In the genomic region with DNA sequence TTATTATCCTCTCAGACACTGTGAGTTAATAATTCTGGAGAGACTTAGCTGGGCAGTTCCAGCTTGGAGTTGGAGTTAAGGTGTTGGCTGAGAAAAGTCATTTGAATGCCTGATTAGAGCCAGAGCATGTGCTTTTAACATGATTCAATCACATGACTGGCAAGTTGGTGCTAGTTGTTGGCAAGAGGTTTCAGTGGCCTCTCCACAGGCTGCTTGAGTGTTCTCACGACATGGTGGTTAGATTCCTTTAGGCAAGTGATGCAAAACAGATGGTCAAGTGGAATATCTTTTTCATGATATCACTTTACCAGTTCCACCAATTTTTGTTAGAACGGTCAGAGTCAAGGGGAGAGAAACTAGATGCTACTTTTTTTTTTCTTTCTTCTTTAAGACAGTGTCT, we compare ENCODE assay signal across 16 cellular contexts.
A peak's percentile ranks its signal among the peaks of the same experiment; 100 is the strongest.
DNase-seq lines count a peak whose midpoint lies in the region; ATAC-seq and TF ChIP-seq lines count a peak whose summit lies in the region.
"Had no signal": no experiment of that assay in that cellular context is flagged by ENCODE, and none has a peak within 500 bp of the region (broad histone marks: within the 10 kb centered on the region; RNA-seq: fewer than 3 reads in every experiment).

No MANE protein-coding gene starts in this region.

- H3K4me3 ChIP-seq in AG10803 (ENCODE audit: low read length) = no peak overlapping the region
- no peak overlapping the region for H3K4me3 ChIP-seq in left lung

- no peaks in the 10 kb centered on the region for H3K27me3 ChIP-seq in left lung

- H3K4me1 ChIP-seq in left lung = peaks cover 5 to 28% of the 10 kb centered on the region in 2 donors

- intact Hi-C loops in left lung (cut with DNase I) = no loop called here
- intact Hi-C loops in sciatic nerve (cut with DNase I) = no loop called here

- H3K36me3 ChIP-seq in left lung = no peaks in the 10 kb centered on the region

- peak overlapping the region in 1 of 2 donors; percentile 26 for H3K27ac ChIP-seq in left lung

- peak; percentile 100 for DNase-seq in AG10803 (ENCODE audit: low read depth)
- DNase-seq in M059J (ENCODE audit: low read depth) = peak; percentile 98
- peak; percentile 84 for DNase-seq in brain pericyte (ENCODE audit: low read depth, low spot score)
- peak in 1 of 2 donors; percentile 58 for DNase-seq in left lung
- no peak for DNase-seq in GF-D8 (lab: John Stamatoyannopoulos, UW)
- no peak for DNase-seq in sciatic nerve (ENCODE audit: low spot score)
- DNase-seq: activated CD4-positive, alpha-beta T cell treated with anti-CD3 and anti-CD28 coated beads, Interleukin-2, amount 50 U/mL, for 48 hours; activated gamma-delta T cell treated with Interleukin-2 at 50 U/mL for 16 hours; CD4-positive, CD25-positive, alpha-beta regulatory T cell; dermis blood vessel endothelial cell; midbrain; NCI-H1092 treated with DMSO at 0.1 percent for 48 hours; NK-92 treated with Interleukin-12 subunit alpha and Interleukin-12 subunit beta, amount 100 ng/mL, for 24 hours; retina had no signal

- ATAC-seq in left lung = peak; percentile 64
- no peak for ATAC-seq in esophagus mucosa
- ATAC-seq in sciatic nerve = no peak
- ATAC-seq in GM21619 (IDR thresholded peaks at IDR 0.05; ENCODE audit: unreplicated experiment) = no peak

- H3K9me3 ChIP-seq in left lung = no peaks in the 10 kb centered on the region

- TF ChIP-seq CTCF in AG10803 (conservative IDR thresholded peaks at IDR 0.05; ENCODE audit: low read length) (no peak), left lung (IDR thresholded peaks at IDR 0.05) (no peak)

Comparison
In these comparisons a context has a peak if more than half of its experiments do, and no peak if none do; other contexts are left out.
1. DNase-seq: peak in AG10803 (single experiment), M059J (single experiment) and brain pericyte (single experiment); none in GF-D8 (single experiment) and sciatic nerve (single experiment).